Comparison of ENCODE assay signal across 24 cellular contexts in the genomic region with DNA sequence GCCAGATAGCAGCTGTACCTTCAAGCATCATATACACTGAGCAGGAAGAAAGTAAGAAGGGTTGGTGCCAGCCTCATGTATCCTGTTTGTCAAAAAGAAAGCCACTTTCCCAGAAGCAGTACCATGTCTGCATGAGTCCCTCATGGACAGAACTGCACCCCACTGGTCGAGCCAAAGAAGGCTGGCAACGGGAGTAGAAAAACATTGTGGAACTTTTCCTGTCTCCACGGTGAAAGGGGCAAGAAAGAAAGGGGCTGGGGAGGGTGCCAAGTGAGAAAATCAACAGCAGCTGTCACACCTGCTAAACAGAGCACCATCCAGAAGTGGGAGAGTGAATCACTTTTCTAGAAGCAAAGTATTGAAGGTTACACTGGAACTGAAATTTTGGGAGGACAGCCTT.
"Had no signal": no experiment of that assay in that cellular context is flagged by ENCODE, and none has a peak within 500 bp of the region (broad histone marks: within the 10 kb centered on the region; RNA-seq: fewer than 3 reads in every experiment).

No MANE protein-coding gene starts in this region.

- H3K9me3 Mint-ChIP-seq: activated CD4-positive, alpha-beta memory T cell treated with anti-CD3 and anti-CD28 coated beads, Interleukin-2, amount 10 ng/mL, durations not matched to agents 7 days and 5 days; activated T-helper 2 cell treated with anti-CD3 and anti-CD28 coated beads, Interferon-gamma antibody, Interleukin-2, Interleukin-4, amounts not matched to agents 10 μg/mL and 5 μg/mL and 100 μg/mL, durations not matched to agents 14 hours and 24 hours and 36 hours; effector memory CD8-positive, alpha-beta T cell; nephron; T-helper 2 cell treated with Interferon-gamma antibody and Interleukin-4, amounts not matched to agents 5 μg/mL and 100 μg/mL, for 36 hours had no signal

- H3K27ac ChIP-seq: body of pancreas, epithelial cell of prostate, foreskin keratinocyte, right atrium auricular region, tibial artery had no signal

- H2AFZ ChIP-seq: hepatocyte had no signal

- H3K4me1 Mint-ChIP-seq: activated CD4-positive, alpha-beta memory T cell treated with anti-CD3 and anti-CD28 coated beads, Interleukin-2, amount 10 ng/mL, durations not matched to agents 7 days and 5 days; activated CD8-positive, alpha-beta memory T cell treated with anti-CD3 and anti-CD28 coated beads, Interleukin-2, amount 10 ng/mL, durations not matched to agents 7 days and 5 days had no signal

- FAIRE-seq: islet of Langerhans, urothelium cell line had no signal

- ATAC-seq: activated CD8-positive, alpha-beta memory T cell treated with anti-CD3 and anti-CD28 coated beads, Interleukin-2, amount 10 ng/mL, durations not matched to agents 7 days and 5 days; body of pancreas; effector memory CD8-positive, alpha-beta T cell; foreskin keratinocyte had no signal

- H3K36me3 Mint-ChIP-seq: activated CD8-positive, alpha-beta memory T cell treated with anti-CD3 and anti-CD28 coated beads, Interleukin-2, amount 10 ng/mL, durations not matched to agents 7 days and 5 days had no signal

- H3K36me3 ChIP-seq: right atrium auricular region, tibial artery had no signal

- H3K9me3 ChIP-seq: body of pancreas, right atrium auricular region, tibial artery had no signal

- H3K79me2 ChIP-seq: hepatocyte had no signal

- H3K4me3 ChIP-seq: body of pancreas, hepatocyte, right atrium auricular region, tibial artery had no signal

- H3K27me3 ChIP-seq: body of pancreas, foreskin keratinocyte, hepatocyte, right atrium auricular region, tibial artery had no signal

- H3K4me1 ChIP-seq: body of pancreas had no signal

- H3K4me3 Mint-ChIP-seq: activated CD4-positive, alpha-beta memory T cell treated with anti-CD3 and anti-CD28 coated beads, Interleukin-2, amount 10 ng/mL, durations not matched to agents 7 days and 5 days; activated CD8-positive, alpha-beta memory T cell treated with anti-CD3 and anti-CD28 coated beads, Interleukin-2, amount 10 ng/mL, durations not matched to agents 7 days and 5 days; effector memory CD8-positive, alpha-beta T cell; nephron; T-helper 2 cell treated with Interferon-gamma antibody and Interleukin-4, amounts not matched to agents 5 μg/mL and 100 μg/mL, for 36 hours had no signal

- H3K27ac Mint-ChIP-seq: activated CD4-positive, alpha-beta memory T cell treated with anti-CD3 and anti-CD28 coated beads, Interleukin-2, amount 10 ng/mL, durations not matched to agents 7 days and 5 days; activated CD8-positive, alpha-beta memory T cell treated with anti-CD3 and anti-CD28 coated beads, Interleukin-2, amount 10 ng/mL, durations not matched to agents 7 days and 5 days; activated T-helper 2 cell treated with anti-CD3 and anti-CD28 coated beads, Interferon-gamma antibody, Interleukin-2, Interleukin-4, amounts not matched to agents 10 μg/mL and 5 μg/mL and 100 μg/mL, durations not matched to agents 14 hours and 24 hours and 36 hours; effector memory CD8-positive, alpha-beta T cell; nephron; progenitor cell of endocrine pancreas; T-helper 2 cell treated with Interferon-gamma antibody and Interleukin-4, amounts not matched to agents 5 μg/mL and 100 μg/mL, for 36 hours had no signal

- DNase-seq: activated CD4-positive, alpha-beta memory T cell treated with anti-CD3 and anti-CD28 coated beads, Interleukin-2, amount 10 ng/mL, durations not matched to agents 7 days and 5 days; activated CD4-positive, alpha-beta T cell treated with anti-CD3 and anti-CD28 coated beads for 48 hours; activated CD4-positive, CD25-positive, alpha-beta regulatory T cell; activated CD8-positive, alpha-beta memory T cell treated with anti-CD3 and anti-CD28 coated beads, Interleukin-2, amount 10 ng/mL, durations not matched to agents 7 days and 5 days; activated naive CD4-positive, alpha-beta T cell treated with Interleukin-2 at 50 U/mL for 16 hours; activated T-cell treated with anti-CD3 and anti-CD28 coated beads, Interleukin-2, amount 50 U/mL, for 1 hour; body of pancreas; effector memory CD8-positive, alpha-beta T cell; foreskin keratinocyte; left cardiac atrium; stimulated activated CD4-positive, alpha-beta T cell treated with anti-CD3 and anti-CD28 coated beads, Interleukin-12 subunit alpha, Interleukin-12 subunit beta, amount 100 ng/mL, for 4 hours; stimulated activated CD4-positive, alpha-beta T cell treated with anti-CD3 and anti-CD28 coated beads, Interleukin-1b, Interleukin-23, amount 100 ng/mL, for 48 hours; stimulated activated CD8-positive, alpha-beta memory T cell treated with anti-CD3 and anti-CD28 coated beads, Interleukin-4, amount 100 ng/mL, for 48 hours; stimulated activated naive CD4-positive, alpha-beta T cell; tibial artery had no signal

- H3K4me2 ChIP-seq: hepatocyte had no signal
